ENCODE assay signal across 11 cellular contexts in genomic region chr7:158549176-158549833, GRCh38. TPM values are rescaled to one million over a fixed set of nuclear protein-coding genes. Genes with fewer than 3 reads are reported as not detected.
DNase-seq lines count a peak whose midpoint lies in the region; ATAC-seq, FAIRE-seq and TF ChIP-seq lines count a peak whose summit lies in the region.
"Had no signal": no experiment of that assay in that cellular context is flagged by ENCODE, and none has a peak within 500 bp of the region (broad histone marks: within the 10 kb centered on the region; RNA-seq: fewer than 3 reads in every experiment).

No MANE protein-coding gene starts in this region.

- peak overlapping the region; percentile 17 for H2AFZ ChIP-seq in parathyroid adenoma

- H3K27ac ChIP-seq in parathyroid adenoma, result no peak overlapping the region
- H3K27ac ChIP-seq: gastroesophageal sphincter had no signal

- DNase-seq in DMS 273 (lab: John Stamatoyannopoulos, UW; ENCODE audit: unreplicated experiment), result peak; percentile 90
- peak; percentile 11 for DNase-seq in RPMI7951 (ENCODE audit: low read depth)
- peak; percentile 48 to 79 for DNase-seq in frontal cortex (ENCODE audit: low spot score in 2 of 2)
- no peak for DNase-seq in activated CD4-positive, alpha-beta memory T cell treated with anti-CD3 and anti-CD28 coated beads for 36 hours
- DNase-seq in activated T-cell treated with anti-CD3 and anti-CD28 coated beads for 4 hours, result no peak
- DNase-seq: NCI-H69 had no signal

- POLR2A ChIA-PET in activated CD4-positive, alpha-beta memory T cell treated with anti-CD3 and anti-CD28 coated beads for 36 hours (lab: Charles Lee), result no interaction called here

- CTCF ChIA-PET in activated CD4-positive, alpha-beta memory T cell treated with anti-CD3 and anti-CD28 coated beads for 36 hours (lab: Charles Lee), result no interaction called here

- no peak for FAIRE-seq in frontal cortex (lab: Jason Lieb, UNC)

- no peak overlapping the region for H3K4me3 ChIP-seq in parathyroid adenoma (ENCODE audit: low read depth, low read length)

- no peaks in the 10 kb centered on the region for H3K27me3 ChIP-seq in parathyroid adenoma (ENCODE audit: control insufficient read depth, insufficient read depth, low read length)

- H3K27me3 Mint-ChIP-seq in activated CD4-positive, alpha-beta memory T cell treated with anti-CD3 and anti-CD28 coated beads for 36 hours, result peaks cover under 1% of the 10 kb centered on the region

- ATAC-seq in GM21619 (IDR thresholded peaks at IDR 0.05; ENCODE audit: unreplicated experiment) (no peak), HG02588 (IDR thresholded peaks at IDR 0.05; ENCODE audit: unreplicated experiment) (no peak)
- ATAC-seq: gastroesophageal sphincter had no signal

- no peaks in the 10 kb centered on the region for H3K9me3 ChIP-seq in parathyroid adenoma (ENCODE audit: control insufficient read depth, low read length)
- H3K9me3 ChIP-seq: gastroesophageal sphincter had no signal

- no peak overlapping the region for H3K4me3 Mint-ChIP-seq in activated CD4-positive, alpha-beta memory T cell treated with anti-CD3 and anti-CD28 coated beads for 36 hours
- H3K4me3 Mint-ChIP-seq: stimulated activated naive CD8-positive, alpha-beta T cell treated with anti-CD3 and anti-CD28 coated beads, Interleukin-15, Interleukin-2, amounts not matched to agents 100 ng/mL and 50 ng/mL, for 24 hours had no signal

- H3K4me2 ChIP-seq in parathyroid adenoma (ENCODE audit: low read length), result no peak overlapping the region

- no peaks in the 10 kb centered on the region for H3K9me3 Mint-ChIP-seq in activated CD4-positive, alpha-beta memory T cell treated with anti-CD3 and anti-CD28 coated beads for 36 hours
- H3K9me3 Mint-ChIP-seq: stimulated activated naive CD8-positive, alpha-beta T cell treated with anti-CD3 and anti-CD28 coated beads, Interleukin-15, Interleukin-2, amounts not matched to agents 100 ng/mL and 50 ng/mL, for 24 hours had no signal

- H3K4me1 ChIP-seq in parathyroid adenoma, result no peaks in the 10 kb centered on the region

- TF ChIP-seq CTCF in parathyroid adenoma (IDR thresholded peaks at IDR 0.05), result no peak

- H3K9ac ChIP-seq in parathyroid adenoma, result no peak overlapping the region

- no peaks in the 10 kb centered on the region for H3K36me3 ChIP-seq in parathyroid adenoma (ENCODE audit: control insufficient read depth, insufficient read depth, low read length)
- H3K36me3 ChIP-seq: gastroesophageal sphincter had no signal

- H3K4me1 Mint-ChIP-seq in activated CD4-positive, alpha-beta memory T cell treated with anti-CD3 and anti-CD28 coated beads for 36 hours (ENCODE audit: low read depth), result no peaks in the 10 kb centered on the region

- no peak overlapping the region for H3K27ac Mint-ChIP-seq in activated CD4-positive, alpha-beta memory T cell treated with anti-CD3 and anti-CD28 coated beads for 36 hours
- H3K27ac Mint-ChIP-seq: stimulated activated naive CD8-positive, alpha-beta T cell treated with anti-CD3 and anti-CD28 coated beads, Interleukin-15, Interleukin-2, amounts not matched to agents 100 ng/mL and 50 ng/mL, for 24 hours had no signal

- H3K79me2 ChIP-seq in parathyroid adenoma, result peaks cover 8% of the 10 kb centered on the region

- no peaks in the 10 kb centered on the region for H3K36me3 Mint-ChIP-seq in activated CD4-positive, alpha-beta memory T cell treated with anti-CD3 and anti-CD28 coated beads for 36 hours

- intact Hi-C loops in activated CD4-positive, alpha-beta memory T cell treated with anti-CD3 and anti-CD28 coated beads for 36 hours (cut with micrococcal nuclease), result no loop called here

RNA-seq across cellular contexts. Expression of gene PTPRN2, which starts 38.3 kb away (rescaled TPM):
- total RNA-seq in RPMI7951 (2014; rRNA removed; shearing (Covaris generic)), result 6.8 and 9.0 TPM in 2 replicates
- total RNA-seq in frontal cortex, result 52.2 TPM
- under 1 TPM; 0.51 to 0.64 TPM for total RNA-seq in activated CD4-positive, alpha-beta memory T cell treated with anti-CD3 and anti-CD28 coated beads for 36 hours

Comparison
In these comparisons a context has a peak if more than half of its experiments do, and no peak if none do; other contexts are left out.
1. DNase-seq: peak in DMS 273 (single experiment), RPMI7951 (single experiment) and frontal cortex (2 of 2); none in activated CD4-positive, alpha-beta memory T cell treated with anti-CD3 and anti-CD28 coated beads for 36 hours (single experiment) and activated T-cell treated with anti-CD3 and anti-CD28 coated beads for 4 hours (single experiment).